ENCODE assay signal across 1 cellular context in the genomic region with DNA sequence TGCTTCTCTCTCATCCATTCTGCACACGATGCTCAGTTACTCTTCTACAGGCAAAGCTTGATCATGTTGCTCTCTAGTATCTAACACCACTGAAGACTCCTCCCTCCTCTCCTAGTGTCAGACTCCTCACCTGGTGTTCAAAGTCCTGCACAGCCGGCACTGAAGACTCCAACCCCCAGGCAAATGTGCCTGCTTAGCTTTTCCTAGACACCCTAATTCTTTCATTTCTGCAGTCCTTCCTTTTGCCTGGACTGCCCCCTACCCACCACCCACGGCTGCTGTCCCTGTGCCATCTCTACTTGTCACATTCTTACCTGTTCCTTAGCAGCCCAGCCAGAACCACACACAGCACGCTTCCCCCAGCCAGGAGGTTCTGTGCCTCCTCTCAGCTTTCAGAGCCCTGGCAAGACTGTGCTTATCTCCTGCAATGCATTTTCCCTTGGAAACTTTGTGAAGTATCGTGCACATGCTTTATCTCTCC.
TF ChIP-seq lines count a peak whose summit lies in the region.

No MANE protein-coding gene starts in this region.

TF ChIP-seq in H1, 55 proteins besides CTCF, POLR2A, EP300 and RAD21:
- TF ChIP-seq BCL11A (IDR thresholded peaks at IDR 0.05; ENCODE audit: low read depth in 2 of 2, low read length in 2 of 2) (no peak), BACH1 (IDR thresholded peaks at IDR 0.05; ENCODE audit: low read length) (no peak), ASH2L (IDR thresholded peaks at IDR 0.05; ENCODE audit: low read length) (no peak), HDAC2 (IDR thresholded peaks at IDR 0.05; ENCODE audit: borderline replicate concordance in 1 of 2, low read depth in 2 of 2, low read length in 2 of 2) (no peak), JUN (IDR thresholded peaks at IDR 0.05; ENCODE audit: low read depth, low read length) (no peak), CBX5 (IDR thresholded peaks at IDR 0.05; ENCODE audit: low read depth, low read length) (no peak)
